Comparison of ENCODE assay signal across 2 cellular contexts in the genomic region with DNA sequence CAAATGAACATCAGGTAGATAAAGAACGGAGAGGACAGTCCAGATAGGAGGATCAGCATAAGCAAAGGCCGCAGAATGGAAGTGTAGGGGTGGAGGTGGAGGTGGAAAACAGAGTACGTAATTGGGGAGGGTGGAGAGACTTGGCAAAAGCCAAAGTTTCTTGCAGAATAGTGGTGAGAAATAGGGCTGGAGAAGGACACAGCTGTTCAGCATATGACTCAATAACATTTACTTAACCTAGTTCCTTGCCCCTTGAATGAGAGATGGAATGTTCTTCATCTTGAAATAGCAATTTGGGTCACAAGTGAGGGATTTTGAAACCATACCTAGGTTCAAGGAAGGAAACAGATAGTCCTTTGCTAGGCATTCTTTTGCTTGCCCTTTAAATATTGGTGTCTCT.
TF ChIP-seq lines count a peak whose summit lies in the region.

No MANE protein-coding gene starts in this region.

TF ChIP-seq in IMR-90, 13 proteins besides CTCF, POLR2A, EP300 and RAD21 (continued from another document):
- no peak for TF ChIP-seq SMC3 (IDR thresholded peaks at IDR 0.05; ENCODE audit: low read depth, low read length)
- no peak for TF ChIP-seq FOS (IDR thresholded peaks at IDR 0.05; ENCODE audit: low read depth, low read length)
- no peak for TF ChIP-seq CEBPB (IDR thresholded peaks at IDR 0.05; ENCODE audit: low read depth, low read length)
- no peak for TF ChIP-seq MAZ (IDR thresholded peaks at IDR 0.05; ENCODE audit: borderline replicate concordance, low read depth, low read length)

TF ChIP-seq in HEK293T, 16 proteins besides CTCF, POLR2A, EP300 and RAD21 (continued from another document):
- TF ChIP-seq L3MBTL2 (conservative IDR thresholded peaks at IDR 0.05) (no peak), HDGF (IDR thresholded peaks at IDR 0.05; ENCODE audit: borderline replicate concordance) (no peak), CTBP1 (IDR thresholded peaks at IDR 0.05; ENCODE audit: borderline replicate concordance) (no peak), SP1 (IDR thresholded peaks at IDR 0.05) (no peak), FOXM1 (IDR thresholded peaks at IDR 0.05; ENCODE audit: borderline replicate concordance) (no peak), FOXK2 (IDR thresholded peaks at IDR 0.05) (no peak), SUZ12 (IDR thresholded peaks at IDR 0.05) (no peak), ZNF384 (IDR thresholded peaks at IDR 0.05) (no peak)
